ENCODE assay signal across 17 cellular contexts in genomic region chr18:49778826-49779465, GRCh38. TPM values are rescaled to one million over a fixed set of nuclear protein-coding genes. Genes with fewer than 3 reads are reported as not detected.
A peak's percentile ranks its signal among the peaks of the same experiment; 100 is the strongest.
DNase-seq lines count a peak whose midpoint lies in the region; ATAC-seq, FAIRE-seq and TF ChIP-seq lines count a peak whose summit lies in the region.
"Had no signal": no experiment of that assay in that cellular context is flagged by ENCODE, and none has a peak within 500 bp of the region (broad histone marks: within the 10 kb centered on the region; RNA-seq: fewer than 3 reads in every experiment).

No MANE protein-coding gene starts in this region.

- H3K9me3 ChIP-seq in DND-41 (ENCODE audit: insufficient read depth, low read length, severe bottlenecking) (no peaks in the 10 kb centered on the region), astrocyte (ENCODE audit: insufficient read depth, low read depth, low read length) (no peaks in the 10 kb centered on the region), left lung (peaks cover 0 to 17% of the 10 kb centered on the region in 2 donors)
- H3K9me3 ChIP-seq: psoas muscle had no signal

- no peak overlapping the region for H3K27ac ChIP-seq in DND-41 (ENCODE audit: low read length)
- no peak overlapping the region for H3K27ac ChIP-seq in astrocyte (ENCODE audit: low read depth, low read length)
- H3K27ac ChIP-seq in left lung: no peak overlapping the region
- H3K27ac ChIP-seq: psoas muscle had no signal

- no peaks in the 10 kb centered on the region for H3K79me2 ChIP-seq in DND-41 (ENCODE audit: insufficient read depth, low read length)
- no peaks in the 10 kb centered on the region for H3K79me2 ChIP-seq in astrocyte (ENCODE audit: insufficient read depth, low read length)

- H3K27me3 Mint-ChIP-seq in astrocyte (ENCODE audit: low read depth, unreplicated experiment): no peaks in the 10 kb centered on the region
- H3K27me3 Mint-ChIP-seq: natural killer cell treated with Interleukin-12 subunit alpha and Interleukin-12 subunit beta and Interleukin-15 and Interleukin-18, amount 100 ng/mL, for 72 hours had no signal

- H3K4me3 ChIP-seq in DND-41 (ENCODE audit: low read depth in 1 of 2, low read length in 2 of 2) (no peak overlapping the region), astrocyte (ENCODE audit: insufficient read depth, low read depth, low read length) (no peak overlapping the region), left lung (no peak overlapping the region)
- H3K4me3 ChIP-seq: psoas muscle had no signal

- H3K9ac ChIP-seq in DND-41 (ENCODE audit: low read depth, low read length) (no peak overlapping the region), astrocyte (ENCODE audit: low read length) (no peak overlapping the region)

- H3K36me3 Mint-ChIP-seq in astrocyte (ENCODE audit: low read depth, unreplicated experiment): peaks cover 37% of the 10 kb centered on the region

- TF ChIP-seq CTCF in DND-41 (IDR thresholded peaks at IDR 0.05; ENCODE audit: borderline replicate concordance, extremely low read depth, low read length, poor library complexity, severe bottlenecking) (no peak), astrocyte (IDR thresholded peaks at IDR 0.05; ENCODE audit: insufficient read depth, low read depth, low read length) (no peak), left lung (IDR thresholded peaks at IDR 0.05) (no peak)

- H3K27me3 ChIP-seq in DND-41 (ENCODE audit: insufficient read depth, low read length, poor library complexity) (no peaks in the 10 kb centered on the region), astrocyte (ENCODE audit: insufficient read depth, low read length) (no peaks in the 10 kb centered on the region), left lung (no peaks in the 10 kb centered on the region)

- H3K4me1 Mint-ChIP-seq in astrocyte (ENCODE audit: low read depth, unreplicated experiment): peaks cover 12% of the 10 kb centered on the region
- H3K4me1 Mint-ChIP-seq: activated naive CD8-positive, alpha-beta T cell treated with anti-CD3 and anti-CD28 coated beads, Interleukin-2, amount 10 ng/mL, durations not matched to agents 7 days and 5 days had no signal

- H2AFZ ChIP-seq in DND-41 (ENCODE audit: low read depth, low read length) (no peak overlapping the region), astrocyte (ENCODE audit: low read depth, low read length) (no peak overlapping the region)

- ATAC-seq in DND-41 (ENCODE audit: insufficient read depth, low read depth): peak; percentile 35; the same call in 2 of the 3 replicates
- ATAC-seq in GM18873 (IDR thresholded peaks at IDR 0.05; ENCODE audit: low FRiP score, unreplicated experiment): no peak
- no peak for ATAC-seq in left lung
- ATAC-seq: natural killer cell treated with Interleukin-12 subunit alpha and Interleukin-12 subunit beta and Interleukin-15 and Interleukin-18, amount 100 ng/mL, for 72 hours; psoas muscle had no signal

- 0 out of 2 replicates have a peak, but pooled peaks cover 2% of the 10 kb centered on the region for H3K4me1 ChIP-seq in DND-41 (ENCODE audit: insufficient read depth, low read length)
- no peaks in the 10 kb centered on the region for H3K4me1 ChIP-seq in astrocyte (ENCODE audit: insufficient read depth, low read length)
- no peaks in the 10 kb centered on the region for H3K4me1 ChIP-seq in left lung
- H3K4me1 ChIP-seq: psoas muscle had no signal

- H3K36me3 ChIP-seq in DND-41 (ENCODE audit: insufficient read depth, low read length) (no peaks in the 10 kb centered on the region), astrocyte (ENCODE audit: insufficient read depth, low read length) (peaks cover 4% of the 10 kb centered on the region), left lung (peaks cover 0 to 51% of the 10 kb centered on the region in 2 donors)

- peak overlapping the region; percentile 84 for H3K27ac Mint-ChIP-seq in astrocyte (ENCODE audit: unreplicated experiment)
- H3K27ac Mint-ChIP-seq: activated naive CD8-positive, alpha-beta T cell treated with anti-CD3 and anti-CD28 coated beads, Interleukin-2, amount 10 ng/mL, durations not matched to agents 7 days and 5 days had no signal

- intact Hi-C loops in left lung (cut with DNase I): no loop called here

- DNase-seq in DND-41 (peak; percentile 35), NCI-H2107 treated with DMSO at 0.1 percent for 48 hours (lab: John Stamatoyannopoulos, UW; ENCODE audit: unreplicated experiment) (peak; percentile 81), astrocyte (ENCODE audit: low read depth) (no peak), iris pigment epithelial cell (ENCODE audit: low read depth) (peak; percentile 77), left lung (no peak)
- DNase-seq in effector CD4-positive, alpha-beta T cell: no peak
- DNase-seq in activated effector memory CD4-positive, alpha-beta T cell treated with anti-CD3 and anti-CD28 coated beads, Interleukin-2, amount 50 U/mL, for 16 hours: no peak
- DNase-seq: activated CD4-positive, alpha-beta T cell treated with anti-CD3 and anti-CD28 coated beads for 4 hours; activated naive CD8-positive, alpha-beta T cell treated with anti-CD3 and anti-CD28 coated beads, Interleukin-2, amount 10 ng/mL, durations not matched to agents 7 days and 5 days; activated T-cell treated with anti-CD3 and anti-CD28 coated beads for 4 hours; Calu3; MM.1S; psoas muscle; stimulated activated CD4-positive, alpha-beta T cell treated with anti-CD3 and anti-CD28 coated beads, Interleukin-15, amount 100 ng/mL, for 24 hours; T-helper 9 cell had no signal

- H3K4me3 Mint-ChIP-seq in astrocyte (ENCODE audit: unreplicated experiment): no peak overlapping the region
- H3K4me3 Mint-ChIP-seq: activated naive CD8-positive, alpha-beta T cell treated with anti-CD3 and anti-CD28 coated beads, Interleukin-2, amount 10 ng/mL, durations not matched to agents 7 days and 5 days; natural killer cell treated with Interleukin-12 subunit alpha and Interleukin-12 subunit beta and Interleukin-15 and Interleukin-18, amount 100 ng/mL, for 72 hours had no signal

- no peak for FAIRE-seq in astrocyte (lab: Jason Lieb, UNC)

- H4K20me1 ChIP-seq in DND-41 (ENCODE audit: insufficient read depth, low read length) (no peaks in the 10 kb centered on the region), astrocyte (ENCODE audit: insufficient read depth, low read length) (no peaks in the 10 kb centered on the region)

- H3K9me3 Mint-ChIP-seq in astrocyte (ENCODE audit: unreplicated experiment): peaks cover 23% of the 10 kb centered on the region

- H3K4me2 ChIP-seq in DND-41 (ENCODE audit: insufficient read depth, low read length) (no peak overlapping the region), astrocyte (ENCODE audit: low read length) (no peak overlapping the region)

RNA-seq across cellular contexts. Expression of gene ACAA2, which starts 34.4 kb away (rescaled TPM):
- total RNA-seq in astrocyte: 66.4 and 75.8 TPM in 2 replicates
- total RNA-seq in left lung: 10 to 100 TPM; 60.3 to 71.0 TPM

Comparison
In these comparisons a context has a peak if more than half of its experiments do, and no peak if none do; other contexts are left out.
1. DNase-seq: peak in DND-41 (single experiment), NCI-H2107 treated with DMSO at 0.1 percent for 48 hours (single experiment) and iris pigment epithelial cell (single experiment); none in astrocyte (single experiment), effector CD4-positive, alpha-beta T cell (single experiment), activated effector memory CD4-positive, alpha-beta T cell treated with anti-CD3 and anti-CD28 coated beads, Interleukin-2, amount 50 U/mL, for 16 hours (single experiment) and left lung (0 of 2).